In genomic region chr1:116412480-116412798, GRCh38 we compare ENCODE assay signal across 27 cellular contexts.
"Had no signal": no experiment of that assay in that cellular context is flagged by ENCODE, and none has a peak within 500 bp of the region (broad histone marks: within the 10 kb centered on the region; RNA-seq: fewer than 3 reads in every experiment).

No MANE protein-coding gene starts in this region.

- H3K27ac Mint-ChIP-seq: dendritic cell treated with granulocyte-macrophage colony-stimulating factor and Interleukin-4, amounts not matched to agents 40 ng/mL and 50 ng/mL, for 4 days; stimulated activated naive B cell treated with anti-CD40 and anti-IgM and Interleukin-4, amounts not matched to agents 10 μg/mL and 1 μg/mL and 100 μg/mL, for 72 hours; stimulated activated naive CD8-positive, alpha-beta T cell treated with anti-CD3 and anti-CD28 coated beads, Interleukin-15, amount 100 ng/mL, for 72 hours had no signal

- H3K36me3 ChIP-seq: prostate gland, vagina had no signal

- FAIRE-seq: colon had no signal

- H3K27me3 ChIP-seq: esophagus muscularis mucosa, gastroesophageal sphincter, sigmoid colon, testis, tibial nerve, upper lobe of right lung, vagina had no signal

- H3K27me3 Mint-ChIP-seq: dendritic cell treated with granulocyte-macrophage colony-stimulating factor and Interleukin-4, amounts not matched to agents 40 ng/mL and 50 ng/mL, for 4 days; effector memory CD8-positive, alpha-beta T cell; naive B cell; stimulated activated naive B cell treated with anti-CD40 and anti-IgM and Interleukin-4, amounts not matched to agents 10 μg/mL and 1 μg/mL and 100 μg/mL, for 72 hours; stimulated activated naive CD8-positive, alpha-beta T cell treated with anti-CD3 and anti-CD28 coated beads, Interleukin-15, amount 100 ng/mL, for 72 hours had no signal

- H3K9me3 Mint-ChIP-seq: dendritic cell treated with granulocyte-macrophage colony-stimulating factor and Interleukin-4, amounts not matched to agents 40 ng/mL and 50 ng/mL, for 4 days; effector memory CD8-positive, alpha-beta T cell; naive B cell; nephron; stimulated activated naive B cell treated with anti-CD40 and anti-IgM and Interleukin-4, amounts not matched to agents 10 μg/mL and 1 μg/mL and 100 μg/mL, for 72 hours had no signal

- H3K9me3 ChIP-seq: esophagus muscularis mucosa, gastroesophageal sphincter, prostate gland, sigmoid colon, testis, tibial nerve, upper lobe of right lung, vagina had no signal

- ATAC-seq: effector memory CD8-positive, alpha-beta T cell; gastroesophageal sphincter; left ventricle myocardium superior; stimulated activated naive B cell treated with anti-CD40 and anti-IgM and Interleukin-4, amounts not matched to agents 10 μg/mL and 1 μg/mL and 100 μg/mL, for 72 hours; stimulated activated naive CD8-positive, alpha-beta T cell treated with anti-CD3 and anti-CD28 coated beads, Interleukin-15, amount 100 ng/mL, for 72 hours had no signal

- H3K27ac ChIP-seq: epithelial cell of prostate, esophagus muscularis mucosa, gastroesophageal sphincter, parathyroid adenoma, prostate gland, sigmoid colon, skin epidermis, testis, tibial nerve, upper lobe of right lung, vagina had no signal

- DNase-seq: effector memory CD8-positive, alpha-beta T cell; head of caudate nucleus; hypothalamus; islet precursor cell; left ventricle myocardium superior; midbrain; naive B cell; occipital lobe; sigmoid colon; stimulated activated CD4-positive, alpha-beta T cell treated with anti-CD3 and anti-CD28 coated beads, Interleukin-2, amount 100 ng/mL, for 24 hours; stimulated activated CD4-positive, alpha-beta T cell treated with anti-CD3 and anti-CD28 coated beads, Interleukin-4, amount 100 ng/mL, for 4 hours; stimulated activated naive B cell treated with anti-CD40 and anti-IgM and Interleukin-4, amounts not matched to agents 10 μg/mL and 1 μg/mL and 100 μg/mL, for 72 hours; stimulated activated naive CD8-positive, alpha-beta T cell treated with anti-CD3 and anti-CD28 coated beads, Interleukin-15, amount 100 ng/mL, for 72 hours; testis; upper lobe of right lung had no signal

- H3K4me3 Mint-ChIP-seq: dendritic cell treated with granulocyte-macrophage colony-stimulating factor and Interleukin-4, amounts not matched to agents 40 ng/mL and 50 ng/mL, for 4 days; effector memory CD8-positive, alpha-beta T cell; naive B cell; nephron; stimulated activated naive B cell treated with anti-CD40 and anti-IgM and Interleukin-4, amounts not matched to agents 10 μg/mL and 1 μg/mL and 100 μg/mL, for 72 hours; stimulated activated naive CD8-positive, alpha-beta T cell treated with anti-CD3 and anti-CD28 coated beads, Interleukin-15, amount 100 ng/mL, for 72 hours had no signal

- H3K9ac ChIP-seq: parathyroid adenoma had no signal

- H3K4me1 ChIP-seq: parathyroid adenoma, prostate gland had no signal

- H2AFZ ChIP-seq: parathyroid adenoma had no signal

- H3K79me2 ChIP-seq: parathyroid adenoma had no signal

- H3K4me3 ChIP-seq: esophagus muscularis mucosa, gastroesophageal sphincter, lung, prostate gland, sigmoid colon, skin epidermis, testis, tibial nerve, upper lobe of right lung, vagina had no signal
